Comparison of ENCODE assay signal across 7 cellular contexts in the genomic region with DNA sequence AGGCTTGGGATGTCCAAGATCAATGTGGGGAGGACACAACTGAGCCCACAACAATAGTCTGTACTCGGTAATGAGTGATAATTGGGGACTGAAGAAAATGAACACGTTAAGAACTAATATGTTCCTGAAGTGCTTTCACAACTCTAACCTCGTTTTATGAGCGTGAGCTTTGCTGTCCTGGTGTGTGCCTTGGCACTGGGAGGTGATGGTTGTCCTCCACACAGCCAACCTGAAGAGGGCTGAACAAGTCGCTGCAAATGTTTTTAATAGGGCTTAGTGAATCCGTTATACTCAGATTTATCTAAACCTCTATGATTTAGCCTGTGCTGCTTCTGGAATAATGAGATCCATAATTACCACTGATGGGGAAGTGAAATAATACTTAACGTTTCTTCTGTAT.
A peak's percentile ranks its signal among the peaks of the same experiment; 100 is the strongest.
DNase-seq lines count a peak whose midpoint lies in the region; ATAC-seq, FAIRE-seq and TF ChIP-seq lines count a peak whose summit lies in the region.
"Not testable (repeated sequence)": the region's sequence is repeated elsewhere in the genome, so short reads cannot be mapped to it uniquely, and the experiment has no call there.

No MANE protein-coding gene starts in this region.

- H3K9me3 ChIP-seq in HUES6 (ENCODE audit: control insufficient read depth, insufficient read depth, low read depth, low read length); SU-DHL-6 (ENCODE audit: insufficient read depth, low read length); hepatocyte (ENCODE audit: low read depth): not testable (repeated sequence)

- not testable (repeated sequence) for ATAC-seq in GM23338; activated naive CD8-positive, alpha-beta T cell treated with anti-CD3 and anti-CD28 coated beads, Interleukin-2, amount 10 ng/mL, durations not matched to agents 7 days and 5 days (ENCODE audit: low read depth)

- not testable (repeated sequence) for H2AFZ ChIP-seq in GM23338; SU-DHL-6 (ENCODE audit: low read depth, low read length, severe bottlenecking)
- H2AFZ ChIP-seq in hepatocyte = peak overlapping the region; percentile 45

- H3K27me3 ChIP-seq in GM23338 (ENCODE audit: insufficient read depth); HUES6 (ENCODE audit: control insufficient read depth, insufficient read depth, low read length); SU-DHL-6 (ENCODE audit: low read length); hepatocyte: not testable (repeated sequence)

- WGBS in hepatocyte (ENCODE audit: low lambda C conversion rate, missing lambda C conversion rate) = 44% methylated on average over 7 of the region's 7 CpGs

- not testable (repeated sequence) for DNase-seq in GM12892 (ENCODE audit: insufficient read length); GM23338 (ENCODE audit: low spot score); activated naive CD8-positive, alpha-beta T cell treated with anti-CD3 and anti-CD28 coated beads, Interleukin-2, amount 10 ng/mL, durations not matched to agents 7 days and 5 days; hepatocyte (ENCODE audit: low spot score); neural crest cell (ENCODE audit: low read depth, low spot score)

- not testable (repeated sequence) for TF ChIP-seq POLR2A in GM12892 (IDR thresholded peaks at IDR 0.05; ENCODE audit: low read depth, low read length)

- H3K4me1 Mint-ChIP-seq in GM23338; activated naive CD8-positive, alpha-beta T cell treated with anti-CD3 and anti-CD28 coated beads, Interleukin-2, amount 10 ng/mL, durations not matched to agents 7 days and 5 days; neural crest cell: not testable (repeated sequence)

- not testable (repeated sequence) for H3K27ac ChIP-seq in GM23338 (ENCODE audit: low read depth); HUES6 (ENCODE audit: low read depth, low read length); SU-DHL-6 (ENCODE audit: low read depth, low read length)
- peak overlapping the region; percentile 61 for H3K27ac ChIP-seq in hepatocyte

- H3K9me2 ChIP-seq in GM23338 (ENCODE audit: insufficient read depth); SU-DHL-6 (replicated peaks; ENCODE audit: insufficient read depth, low read length); hepatocyte (replicated peaks; ENCODE audit: insufficient read depth): not testable (repeated sequence)

- H3K4me3 ChIP-seq in GM23338; SU-DHL-6 (ENCODE audit: insufficient read depth, low read length, poor library complexity, severe bottlenecking); hepatocyte: not testable (repeated sequence)
- peak overlapping the region; percentile 77; the same call in 1 of the 2 replicates for H3K4me3 ChIP-seq in HUES6 (ENCODE audit: low read depth, low read length)

- not testable (repeated sequence) for H3K9ac ChIP-seq in HUES6 (ENCODE audit: low read length)
- peak overlapping the region; percentile 64 for H3K9ac ChIP-seq in SU-DHL-6 (ENCODE audit: low read length)

- H3K36me3 Mint-ChIP-seq in GM23338 (ENCODE audit: low read depth); activated naive CD8-positive, alpha-beta T cell treated with anti-CD3 and anti-CD28 coated beads, Interleukin-2, amount 10 ng/mL, durations not matched to agents 7 days and 5 days; neural crest cell (ENCODE audit: low read depth): not testable (repeated sequence)

- H3K4me1 ChIP-seq in GM23338 (ENCODE audit: insufficient read depth); HUES6 (ENCODE audit: control insufficient read depth, insufficient read depth, low read length); hepatocyte (ENCODE audit: insufficient read depth): not testable (repeated sequence)

- not testable (repeated sequence) for TF ChIP-seq CTCF in GM23338 (conservative IDR thresholded peaks at IDR 0.05; ENCODE audit: low read depth in 2 of 2); SU-DHL-6 (IDR thresholded peaks at IDR 0.05; ENCODE audit: insufficient read depth, low read length, poor library complexity, severe bottlenecking); hepatocyte (IDR thresholded peaks at IDR 0.05; ENCODE audit: poor library complexity); neural crest cell (conservative IDR thresholded peaks at IDR 0.05)

- POLR2A ChIA-PET in activated naive CD8-positive, alpha-beta T cell treated with anti-CD3 and anti-CD28 coated beads, Interleukin-2, amount 10 ng/mL, durations not matched to agents 7 days and 5 days (lab: Charles Lee) = not testable (repeated sequence)

- H3K27me3 Mint-ChIP-seq in GM23338 (ENCODE audit: insufficient read depth, low read depth, poor library complexity); activated naive CD8-positive, alpha-beta T cell treated with anti-CD3 and anti-CD28 coated beads, Interleukin-2, amount 10 ng/mL, durations not matched to agents 7 days and 5 days; neural crest cell (ENCODE audit: low read depth): not testable (repeated sequence)

- H3K27ac Mint-ChIP-seq in GM23338 = not testable (repeated sequence)
- peak overlapping the region; percentile 94 for H3K27ac Mint-ChIP-seq in activated naive CD8-positive, alpha-beta T cell treated with anti-CD3 and anti-CD28 coated beads, Interleukin-2, amount 10 ng/mL, durations not matched to agents 7 days and 5 days
- H3K27ac Mint-ChIP-seq in neural crest cell (ENCODE audit: unreplicated experiment) = peak overlapping the region; percentile 57

- not testable (repeated sequence) for H3K79me2 ChIP-seq in GM23338 (replicated peaks; ENCODE audit: insufficient read depth); SU-DHL-6 (ENCODE audit: insufficient read depth, low read length); hepatocyte

- not testable (repeated sequence) for H4K20me1 ChIP-seq in GM23338 (replicated peaks; ENCODE audit: insufficient read depth); SU-DHL-6 (ENCODE audit: low read depth, low read length); hepatocyte (ENCODE audit: insufficient read depth, poor library complexity, severe bottlenecking)

- H3F3A ChIP-seq in GM23338 (replicated peaks; ENCODE audit: low read depth); SU-DHL-6 (ENCODE audit: insufficient read depth): not testable (repeated sequence)

- not testable (repeated sequence) for H3K4me2 ChIP-seq in GM23338
- H3K4me2 ChIP-seq in SU-DHL-6 (ENCODE audit: low read depth, low read length, poor library complexity, severe bottlenecking) (peak overlapping the region; percentile 46), hepatocyte (peak overlapping the region; percentile 81)

- H3K36me3 ChIP-seq in GM23338 (ENCODE audit: insufficient read depth); HUES6 (ENCODE audit: control insufficient read depth, insufficient read depth, low read length); SU-DHL-6 (ENCODE audit: low read length); hepatocyte (replicated peaks; ENCODE audit: insufficient read depth, low read depth): not testable (repeated sequence)

- H3K4me3 Mint-ChIP-seq in GM23338 (peak overlapping the region; percentile 64), neural crest cell (peak overlapping the region; percentile 98)
- peak overlapping the region; percentile 92 for H3K4me3 Mint-ChIP-seq in activated naive CD8-positive, alpha-beta T cell treated with anti-CD3 and anti-CD28 coated beads, Interleukin-2, amount 10 ng/mL, durations not matched to agents 7 days and 5 days

- H3K9me3 Mint-ChIP-seq in GM23338; activated naive CD8-positive, alpha-beta T cell treated with anti-CD3 and anti-CD28 coated beads, Interleukin-2, amount 10 ng/mL, durations not matched to agents 7 days and 5 days; neural crest cell: not testable (repeated sequence)

- peak; percentile 60 for FAIRE-seq in GM12892 (lab: Jason Lieb, UNC)
